Comparison of ENCODE assay signal across 1 cellular context in the genomic region with DNA sequence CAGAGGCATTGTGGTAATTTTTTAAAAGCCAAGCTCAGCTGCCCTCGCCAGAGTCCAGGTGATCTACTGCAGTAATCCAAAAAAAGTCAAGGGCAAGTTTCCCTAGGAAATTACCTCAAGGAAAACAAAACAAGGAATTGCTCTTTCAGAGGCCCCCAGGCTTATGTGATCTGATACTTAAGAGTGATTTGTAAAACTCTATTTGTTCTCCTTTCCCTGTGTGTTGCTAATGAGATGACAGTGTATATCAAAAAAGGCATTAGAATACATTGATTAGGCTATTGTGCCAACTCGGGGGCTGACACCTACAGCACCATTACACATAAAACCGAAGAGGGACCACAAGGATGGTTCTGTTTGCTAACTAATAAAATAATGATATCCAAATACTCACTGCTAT.
TF ChIP-seq lines count a peak whose summit lies in the region.

No MANE protein-coding gene starts in this region.

TF ChIP-seq in WTC11, 78 proteins besides CTCF, POLR2A, EP300 and RAD21 (continued from another document):
- TF ChIP-seq, protein P1, sequence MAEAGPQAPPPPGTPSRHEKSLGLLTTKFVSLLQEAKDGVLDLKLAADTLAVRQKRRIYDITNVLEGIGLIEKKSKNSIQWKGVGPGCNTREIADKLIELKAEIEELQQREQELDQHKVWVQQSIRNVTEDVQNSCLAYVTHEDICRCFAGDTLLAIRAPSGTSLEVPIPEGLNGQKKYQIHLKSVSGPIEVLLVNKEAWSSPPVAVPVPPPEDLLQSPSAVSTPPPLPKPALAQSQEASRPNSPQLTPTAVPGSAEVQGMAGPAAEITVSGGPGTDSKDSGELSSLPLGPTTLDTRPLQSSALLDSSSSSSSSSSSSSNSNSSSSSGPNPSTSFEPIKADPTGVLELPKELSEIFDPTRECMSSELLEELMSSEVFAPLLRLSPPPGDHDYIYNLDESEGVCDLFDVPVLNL (CRISPR knock-in tag; IDR thresholded peaks at IDR 0.05; ENCODE audit: borderline replicate concordance, low read depth), result no peak
